ENCODE assay signal across 20 cellular contexts in genomic region chr22:19400881-19401280, GRCh38. TPM values are rescaled to one million over a fixed set of nuclear protein-coding genes. Genes with fewer than 3 reads are reported as not detected.
A peak's percentile ranks its signal among the peaks of the same experiment; 100 is the strongest.
DNase-seq lines count a peak whose midpoint lies in the region; ATAC-seq and TF ChIP-seq lines count a peak whose summit lies in the region.
"Had no signal": no experiment of that assay in that cellular context is flagged by ENCODE, and none has a peak within 500 bp of the region (broad histone marks: within the 10 kb centered on the region; RNA-seq: fewer than 3 reads in every experiment).

No MANE protein-coding gene starts in this region.

- H3K36me3 Mint-ChIP-seq in CD14-positive monocyte, result peaks cover 79 to 93% of the 10 kb centered on the region in 2 donors
- H3K36me3 Mint-ChIP-seq in CD4-positive, alpha-beta memory T cell, result peaks cover 51 to 71% of the 10 kb centered on the region in 2 donors
- peaks cover 28% of the 10 kb centered on the region for H3K36me3 Mint-ChIP-seq in central memory CD8-positive, alpha-beta T cell (ENCODE audit: insufficient read depth)
- H3K36me3 Mint-ChIP-seq in nephron progenitor cell (ENCODE audit: low read depth), result peaks cover 45% of the 10 kb centered on the region

- no peak for TF ChIP-seq CTCF in CD14-positive monocyte (IDR thresholded peaks at IDR 0.05)
- no peak for TF ChIP-seq CTCF in nephron progenitor cell (IDR thresholded peaks at IDR 0.05)
- no peak for TF ChIP-seq CTCF in gastroesophageal sphincter (IDR thresholded peaks at IDR 0.05)

- H3K27me3 Mint-ChIP-seq in CD14-positive monocyte (ENCODE audit: low read depth in 3 of 3), result no peaks in the 10 kb centered on the region
- no peaks in the 10 kb centered on the region for H3K27me3 Mint-ChIP-seq in CD4-positive, alpha-beta memory T cell
- no peaks in the 10 kb centered on the region for H3K27me3 Mint-ChIP-seq in central memory CD8-positive, alpha-beta T cell
- H3K27me3 Mint-ChIP-seq in nephron progenitor cell (ENCODE audit: low read depth, poor library complexity), result peaks cover 2% of the 10 kb centered on the region

- H3K4me1 ChIP-seq in CD4-positive, alpha-beta memory T cell (ENCODE audit: insufficient read depth, low read length), result no peaks in the 10 kb centered on the region
- no peaks in the 10 kb centered on the region for H3K4me1 ChIP-seq in gastroesophageal sphincter
- H3K4me1 ChIP-seq: BLaER1 treated with 17β-estradiol and CSF1 and Interleukin-3, amounts not matched to agents 10 nM and 100 nM had no signal

- WGBS in gastroesophageal sphincter (ENCODE audit: low coverage in 1 of 2), 2 donors, result 93 to 95% methylated on average over 4 to 6 of the region's 6 CpGs

- H3K4me1 Mint-ChIP-seq in CD14-positive monocyte, result no peaks in the 10 kb centered on the region
- peaks cover 0 to 2% (median 0%) of the 10 kb centered on the region in 4 donors for H3K4me1 Mint-ChIP-seq in CD4-positive, alpha-beta memory T cell
- peaks cover 12% of the 10 kb centered on the region for H3K4me1 Mint-ChIP-seq in central memory CD8-positive, alpha-beta T cell
- H3K4me1 Mint-ChIP-seq in nephron progenitor cell, result no peaks in the 10 kb centered on the region
- H3K4me1 Mint-ChIP-seq: GM23338 had no signal

- H3K9me3 Mint-ChIP-seq in CD14-positive monocyte (no peaks in the 10 kb centered on the region), nephron progenitor cell (no peaks in the 10 kb centered on the region)
- no peaks in the 10 kb centered on the region for H3K9me3 Mint-ChIP-seq in CD4-positive, alpha-beta memory T cell
- no peaks in the 10 kb centered on the region for H3K9me3 Mint-ChIP-seq in central memory CD8-positive, alpha-beta T cell
- H3K9me3 Mint-ChIP-seq: GM23338 had no signal

- CTCF ChIA-PET in CD4-positive, alpha-beta memory T cell (lab: Charles Lee; ENCODE audit: partially characterized antibody), result no interaction called here

- H3K4me3 ChIP-seq in CD4-positive, alpha-beta memory T cell (ENCODE audit: low read length in 2 of 2), result no peak overlapping the region
- H3K4me3 ChIP-seq in gastroesophageal sphincter, result no peak overlapping the region
- H3K4me3 ChIP-seq: BLaER1 treated with 17β-estradiol and CSF1 and Interleukin-3, amounts not matched to agents 10 nM and 100 nM; GM12878; GM23338 had no signal

- no peak for ATAC-seq in central memory CD8-positive, alpha-beta T cell (replicated peaks; ENCODE audit: extremely low read depth, poor library complexity, severe bottlenecking)
- ATAC-seq in HG03139 (IDR thresholded peaks at IDR 0.05; ENCODE audit: unreplicated experiment), result no peak
- no peak for ATAC-seq in gastroesophageal sphincter
- ATAC-seq: GM12878, GM23338, HCT116 had no signal

- TF ChIP-seq POLR2A in gastroesophageal sphincter (IDR thresholded peaks at IDR 0.05), result no peak

- intact Hi-C loops in CD14-positive monocyte (cut with micrococcal nuclease), result loop anchor here in 1 of 2 donors (10.0 kb wide), 1 partner anchor 64 kb away; no protein-coding TSS in a partner anchor
- intact Hi-C loops in CD4-positive, alpha-beta memory T cell (cut with micrococcal nuclease), result no loop called here

- H3K27ac Mint-ChIP-seq in CD14-positive monocyte (peak overlapping the region in 4 of 7 donors; percentile 1 to 24 (median 9)), nephron progenitor cell (peak overlapping the region; percentile 79)
- peak overlapping the region in 5 of 7 donors; percentile 28 to 52 (median 37) for H3K27ac Mint-ChIP-seq in CD4-positive, alpha-beta memory T cell
- peak overlapping the region; percentile 50 for H3K27ac Mint-ChIP-seq in central memory CD8-positive, alpha-beta T cell (ENCODE audit: low read depth)
- H3K27ac Mint-ChIP-seq: GM23338 had no signal

- H3K27ac ChIP-seq in CD4-positive, alpha-beta memory T cell (ENCODE audit: low read depth, low read length), result no peak overlapping the region
- no peak overlapping the region for H3K27ac ChIP-seq in gastroesophageal sphincter
- H3K27ac ChIP-seq: BLaER1 treated with 17β-estradiol and CSF1 and Interleukin-3, amounts not matched to agents 10 nM and 100 nM had no signal

- POLR2A ChIA-PET in CD4-positive, alpha-beta memory T cell (lab: Charles Lee; ENCODE audit: partially characterized antibody), result no interaction called here

- TF ChIP-seq EP300 in gastroesophageal sphincter (IDR thresholded peaks at IDR 0.05), result no peak

- no peak overlapping the region for H3K4me3 Mint-ChIP-seq in CD14-positive monocyte
- H3K4me3 Mint-ChIP-seq in CD4-positive, alpha-beta memory T cell, result no peak overlapping the region
- no peak overlapping the region for H3K4me3 Mint-ChIP-seq in central memory CD8-positive, alpha-beta T cell
- no peak overlapping the region for H3K4me3 Mint-ChIP-seq in nephron progenitor cell
- H3K4me3 Mint-ChIP-seq: GM23338 had no signal

- no peaks in the 10 kb centered on the region for H3K27me3 ChIP-seq in CD4-positive, alpha-beta memory T cell (ENCODE audit: insufficient read depth, low read length)
- H3K27me3 ChIP-seq in gastroesophageal sphincter, result no peaks in the 10 kb centered on the region
- H3K27me3 ChIP-seq: BLaER1 treated with 17β-estradiol and CSF1 and Interleukin-3, amounts not matched to agents 10 nM and 100 nM had no signal

- no peaks in the 10 kb centered on the region for H3K9me3 ChIP-seq in CD4-positive, alpha-beta memory T cell (ENCODE audit: control insufficient read depth in 1 of 2, low read length in 2 of 2)
- H3K9me3 ChIP-seq in gastroesophageal sphincter, result no peaks in the 10 kb centered on the region
- H3K9me3 ChIP-seq: BLaER1 treated with 17β-estradiol and CSF1 and Interleukin-3, amounts not matched to agents 10 nM and 100 nM; SK-N-SH had no signal

- DNase-seq in CD14-positive monocyte (ENCODE audit: low spot score) (no peak), nephron progenitor cell (no peak), DMS 273 (lab: John Stamatoyannopoulos, UW; ENCODE audit: unreplicated experiment) (no peak)
- DNase-seq in CD4-positive, alpha-beta memory T cell, result no peak
- DNase-seq in central memory CD8-positive, alpha-beta T cell (ENCODE audit: low spot score in 2 of 2), result no peak
- DNase-seq: KBM-7, MV-4-11, NCI-H1417, NCI-H187, NCI-H2107, NCI-H510A treated with DMSO at 0.1 percent for 48 hours, NCI-H774, SHP77, SK-N-SH had no signal

- peaks cover 42% of the 10 kb centered on the region for H3K36me3 ChIP-seq in CD4-positive, alpha-beta memory T cell (ENCODE audit: insufficient read depth, low read length)
- peaks cover 0 to 82% of the 10 kb centered on the region in 2 donors for H3K36me3 ChIP-seq in gastroesophageal sphincter

RNA-seq across cellular contexts. Expression of gene HIRA, which starts 30.7 kb away (rescaled TPM):
- polyA plus RNA-seq in CD14-positive monocyte, result 1 to 10 TPM; 1.8 to 2.6 TPM
- 10 to 100 TPM; 27.3 to 30.8 TPM for total RNA-seq in CD4-positive, alpha-beta memory T cell
- 1 to 10 TPM; 1.4 to 7.9 TPM for polyA plus RNA-seq in CD4-positive, alpha-beta memory T cell
- 10 to 100 TPM; 20.5 to 35.6 (median 26.0) TPM for total RNA-seq in gastroesophageal sphincter

RNA-seq across cellular contexts. Expression of gene MRPL40, which starts 31.5 kb away (rescaled TPM):
- polyA plus RNA-seq in CD14-positive monocyte, result 10 to 100 TPM; 48.4 to 61.4 TPM
- total RNA-seq in CD4-positive, alpha-beta memory T cell, result 10 to 100 TPM; 16.2 to 16.8 TPM
- 10 to 100 TPM; 56.1 to 79.3 TPM for polyA plus RNA-seq in CD4-positive, alpha-beta memory T cell
- total RNA-seq in gastroesophageal sphincter, result 10 to 100 TPM; 22.8 to 29.1 (median 25.8) TPM

RNA-seq across cellular contexts. Expression of gene C22orf39, which starts 46.6 kb away (rescaled TPM):
- 10 to 100 TPM; 38.4 to 40.3 TPM for polyA plus RNA-seq in CD14-positive monocyte
- 10 to 100 TPM; 40.5 TPM for total RNA-seq in CD4-positive, alpha-beta memory T cell
- 10 to 100 TPM; 57.3 to 58.3 TPM for polyA plus RNA-seq in CD4-positive, alpha-beta memory T cell
- 100 to 1,000 TPM in 2 of 4 donors, 10 to 100 TPM in 2; 69.4 to 107 (median 97.0) TPM for total RNA-seq in gastroesophageal sphincter

Comparison
In these comparisons a context has a peak if more than half of its experiments do, and no peak if none do; other contexts are left out.
1. H3K27ac Mint-ChIP-seq: peak in every context shown above with its lines; median percentile 79 in nephron progenitor cell; 50 in central memory CD8-positive, alpha-beta T cell; 37 in CD4-positive, alpha-beta memory T cell; 9 in CD14-positive monocyte.